ENCODE assay signal across 30 cellular contexts in genomic region chr14:94995551-94995950, GRCh38.
"Had no signal": no experiment of that assay in that cellular context is flagged by ENCODE, and none has a peak within 500 bp of the region (broad histone marks: within the 10 kb centered on the region; RNA-seq: fewer than 3 reads in every experiment).

No MANE protein-coding gene starts in this region.

- H3K4me3 ChIP-seq: ascending aorta, breast epithelium, cardiac muscle cell, coronary artery, dorsolateral prefrontal cortex, gastrocnemius medialis, heart left ventricle had no signal

- H3K9me3 ChIP-seq: ascending aorta, breast epithelium, gastrocnemius medialis, heart left ventricle had no signal

- ATAC-seq: activated CD4-positive, alpha-beta T cell treated with anti-CD3 and anti-CD28 coated beads for 36 hours; activated CD8-positive, alpha-beta memory T cell treated with anti-CD3 and anti-CD28 coated beads, Interleukin-2, amount 10 ng/mL, durations not matched to agents 7 days and 5 days; activated CD8-positive, alpha-beta T cell treated with anti-CD3 and anti-CD28 coated beads, Interleukin-2, amount 10 ng/mL, durations not matched to agents 7 days and 5 days; activated naive CD8-positive, alpha-beta T cell treated with anti-CD3 and anti-CD28 coated beads, Interleukin-2, amount 50 U/mL, for 24 hours; esophagus mucosa; foreskin keratinocyte; gastrocnemius medialis; heart left ventricle; T-helper 17 cell had no signal

- H3K36me3 ChIP-seq: ascending aorta, breast epithelium, cardiac muscle cell, gastrocnemius medialis, heart left ventricle had no signal

- H3K4me1 ChIP-seq: ascending aorta, breast epithelium, foreskin keratinocyte, gastrocnemius medialis had no signal

- H3K27ac ChIP-seq: ascending aorta, breast epithelium, cardiac muscle cell, coronary artery, dorsolateral prefrontal cortex, foreskin keratinocyte, gastrocnemius medialis, heart left ventricle had no signal

- DNase-seq: activated CD4-positive, alpha-beta memory T cell treated with anti-CD3 and anti-CD28 coated beads for 36 hours; activated CD4-positive, alpha-beta T cell treated with anti-CD3 and anti-CD28 coated beads for 36 hours; activated CD4-positive, alpha-beta T cell treated with anti-CD3 and anti-CD28 coated beads, Interleukin-2, amount 10 ng/mL, durations not matched to agents 24 days and 14 days; activated CD4-positive, CD25-positive, alpha-beta regulatory T cell; activated CD4-positive, CD25-positive, alpha-beta regulatory T cell treated with anti-CD3 and anti-CD28 coated beads, Interleukin-2, amount 50 U/mL, for 72 hours; activated CD8-positive, alpha-beta memory T cell treated with anti-CD3 and anti-CD28 coated beads, Interleukin-2, amount 10 ng/mL, durations not matched to agents 7 days and 5 days; activated CD8-positive, alpha-beta memory T cell treated with anti-CD3 and anti-CD28 coated beads, Interleukin-2, amount 50 U/mL, for 4 hours; activated CD8-positive, alpha-beta T cell treated with anti-CD3 and anti-CD28 coated beads, Interleukin-2, amount 10 ng/mL, durations not matched to agents 7 days and 5 days; activated effector memory CD4-positive, alpha-beta T cell treated with anti-CD3 and anti-CD28 coated beads, Interleukin-2, amount 50 U/mL, for 16 hours; activated naive CD4-positive, alpha-beta T cell treated with anti-CD3 and anti-CD28 coated beads for 36 hours; activated naive CD8-positive, alpha-beta T cell treated with anti-CD3 and anti-CD28 coated beads for 36 hours; activated naive CD8-positive, alpha-beta T cell treated with anti-CD3 and anti-CD28 coated beads, Interleukin-2, amount 50 U/mL, for 24 hours; activated T-cell treated with anti-CD3 and anti-CD28 coated beads, Interleukin-2, amount 50 U/mL, for 1 hour; activated T-cell treated with anti-CD3 and anti-CD28 coated beads, Interleukin-2, amount 50 U/mL, for 48 hours; central memory CD4-positive, alpha-beta T cell; dorsolateral prefrontal cortex; effector memory CD4-positive, alpha-beta T cell; endodermal cell; foreskin keratinocyte; gastrocnemius medialis; glutamatergic neuron; heart left ventricle; T-helper 1 cell; T-helper 17 cell; T1000 had no signal

- H3K27me3 ChIP-seq: ascending aorta, foreskin keratinocyte, gastrocnemius medialis had no signal
